Comparison of ENCODE assay signal across 1 cellular context in genomic region chr1:246930830-246931548, GRCh38.
TF ChIP-seq lines count a peak whose summit lies in the region.

No MANE protein-coding gene starts in this region.

TF ChIP-seq in HepG2, 621 proteins besides CTCF, POLR2A, EP300 and RAD21 (continued from another document and continues in another):
- 0 out of 2 replicates have a peak, but pooled peaks have one; percentile 8 for TF ChIP-seq DZIP1 (CRISPR knock-in tag; IDR thresholded peaks at IDR 0.05)
- no peak for TF ChIP-seq SALL2 (CRISPR knock-in tag; IDR thresholded peaks at IDR 0.05)
- TF ChIP-seq ZNF770 (CRISPR knock-in tag; IDR thresholded peaks at IDR 0.05): no peak
- no peak for TF ChIP-seq ZNF772 (CRISPR knock-in tag; IDR thresholded peaks at IDR 0.05)
- TF ChIP-seq ZNF33B (CRISPR knock-in tag; IDR thresholded peaks at IDR 0.05): no peak
- peak; percentile 34; the same call in 1 of the 2 replicates for TF ChIP-seq RXRA (CRISPR knock-in tag; IDR thresholded peaks at IDR 0.05)
- no peak for TF ChIP-seq SIX1 (CRISPR knock-in tag; IDR thresholded peaks at IDR 0.05; ENCODE audit: borderline replicate concordance)
- TF ChIP-seq FOXJ3 (CRISPR knock-in tag; IDR thresholded peaks at IDR 0.05; ENCODE audit: borderline replicate concordance): 0 out of 2 replicates have a peak, but pooled peaks have one; percentile 32
- TF ChIP-seq NR2F6 (IDR thresholded peaks at IDR 0.05): no peak
- no peak for TF ChIP-seq NR2F6 (CRISPR knock-in tag; IDR thresholded peaks at IDR 0.05)
- TF ChIP-seq SMAD3 (CRISPR knock-in tag; IDR thresholded peaks at IDR 0.05): no peak
- TF ChIP-seq ZSCAN22 (CRISPR knock-in tag; IDR thresholded peaks at IDR 0.05): 0 out of 2 replicates have a peak, but pooled peaks have one; percentile 7
- no peak for TF ChIP-seq GFI1 (CRISPR knock-in tag; IDR thresholded peaks at IDR 0.05; ENCODE audit: borderline replicate concordance)
- TF ChIP-seq GMEB1 (CRISPR knock-in tag; IDR thresholded peaks at IDR 0.05; ENCODE audit: borderline replicate concordance): no peak
- no peak for TF ChIP-seq ZNF256 (CRISPR knock-in tag; conservative IDR thresholded peaks at IDR 0.05)
- no peak for TF ChIP-seq KDM3A (CRISPR knock-in tag; IDR thresholded peaks at IDR 0.05; ENCODE audit: low read depth)
- TF ChIP-seq ZNF30 (CRISPR knock-in tag; IDR thresholded peaks at IDR 0.05): peak; percentile 76; the same call in 1 of the 2 replicates
- no peak for TF ChIP-seq ZNF776 (CRISPR knock-in tag; IDR thresholded peaks at IDR 0.05)
- no peak for TF ChIP-seq MIER3 (CRISPR knock-in tag; IDR thresholded peaks at IDR 0.05; ENCODE audit: borderline replicate concordance)
- no peak for TF ChIP-seq ZSCAN30 (CRISPR knock-in tag; IDR thresholded peaks at IDR 0.05)
- no peak for TF ChIP-seq PPARG (CRISPR knock-in tag; conservative IDR thresholded peaks at IDR 0.05)
- no peak for TF ChIP-seq NFKBIZ (CRISPR knock-in tag; IDR thresholded peaks at IDR 0.05)
- no peak for TF ChIP-seq PTBP1 (IDR thresholded peaks at IDR 0.05; ENCODE audit: low read depth, low read length, poor library complexity, severe bottlenecking)
- no peak for TF ChIP-seq MLXIP (CRISPR knock-in tag; IDR thresholded peaks at IDR 0.05; ENCODE audit: borderline replicate concordance)
- no peak for TF ChIP-seq PAF1 (CRISPR knock-in tag; IDR thresholded peaks at IDR 0.05)
- TF ChIP-seq RERE (CRISPR knock-in tag; IDR thresholded peaks at IDR 0.05; ENCODE audit: low read depth): no peak
- TF ChIP-seq ATRX (CRISPR knock-in tag; IDR thresholded peaks at IDR 0.05; ENCODE audit: borderline replicate concordance): no peak
- TF ChIP-seq FUBP1 (CRISPR knock-in tag; IDR thresholded peaks at IDR 0.05; ENCODE audit: borderline replicate concordance): no peak
- peak; percentile 17 for TF ChIP-seq IKZF4 (CRISPR knock-in tag; IDR thresholded peaks at IDR 0.05; ENCODE audit: borderline replicate concordance, low read depth, not compliant biosample characterization)
- no peak for TF ChIP-seq ZFP62 (CRISPR knock-in tag; IDR thresholded peaks at IDR 0.05)
- TF ChIP-seq REST (IDR thresholded peaks at IDR 0.05; ENCODE audit: borderline replicate concordance in 1 of 2, low read depth in 1 of 2, low read length in 2 of 2): no peak; a peak in 1 of 4 replicates
- no peak for TF ChIP-seq PCBP2 (optimal IDR thresholded peaks at IDR 0.05; ENCODE audit: low read depth, low read length, poor library complexity, severe bottlenecking)
- no peak for TF ChIP-seq ZFP36L1 (CRISPR knock-in tag; IDR thresholded peaks at IDR 0.05)
- no peak for TF ChIP-seq MEIS2 (CRISPR knock-in tag; IDR thresholded peaks at IDR 0.05)
- 0 out of 2 replicates have a peak, but pooled peaks have one; percentile 63 for TF ChIP-seq ZBTB39 (CRISPR knock-in tag; IDR thresholded peaks at IDR 0.05)
- TF ChIP-seq ZNF619 (CRISPR knock-in tag; IDR thresholded peaks at IDR 0.05): no peak
- no peak for TF ChIP-seq SOX5 (CRISPR knock-in tag; IDR thresholded peaks at IDR 0.05; ENCODE audit: borderline replicate concordance)
